11 cellular contexts compared by ENCODE assay signal in the genomic region with DNA sequence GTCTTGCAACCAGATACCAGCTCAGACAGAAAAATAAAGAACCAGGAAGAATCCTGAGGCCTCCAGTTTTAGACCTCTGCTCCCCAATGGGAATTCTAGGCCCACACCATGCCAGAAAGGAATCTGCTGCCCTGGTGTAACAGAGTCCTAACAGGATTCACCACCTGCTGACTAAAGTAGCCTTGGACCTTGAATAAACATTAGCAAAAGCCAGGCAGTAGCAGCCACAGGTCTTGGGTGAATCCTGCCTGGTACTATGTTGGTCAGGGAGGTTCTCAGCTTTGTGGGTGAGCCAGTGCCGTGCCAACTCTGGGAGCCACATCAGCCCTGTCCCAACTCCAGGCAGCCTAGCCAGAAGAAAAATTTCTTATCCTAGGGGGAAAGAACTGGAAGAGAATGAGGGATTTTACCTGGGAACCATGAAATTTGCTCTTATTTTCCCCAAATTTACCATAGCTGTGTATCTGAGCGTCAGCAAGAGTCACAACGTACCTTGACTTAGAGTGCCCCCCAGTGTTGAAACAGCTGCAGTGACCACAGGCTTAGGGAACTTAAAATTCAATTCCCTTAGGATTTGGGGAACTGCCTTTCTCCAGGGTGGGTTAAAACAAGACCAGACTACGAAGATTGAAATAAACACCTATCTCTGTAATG.
DNase-seq lines count a peak whose midpoint lies in the region; ATAC-seq and TF ChIP-seq lines count a peak whose summit lies in the region.
"Had no signal": no experiment of that assay in that cellular context is flagged by ENCODE, and none has a peak within 500 bp of the region (broad histone marks: within the 10 kb centered on the region; RNA-seq: fewer than 3 reads in every experiment).

No MANE protein-coding gene starts in this region.

- H3K9me3 ChIP-seq in upper lobe of left lung: no peaks in the 10 kb centered on the region

- H3K27me3 ChIP-seq in upper lobe of left lung: no peaks in the 10 kb centered on the region

- ATAC-seq in upper lobe of left lung (ENCODE audit: low FRiP score in 2 of 2) (no peak), GM18870 (IDR thresholded peaks at IDR 0.05; ENCODE audit: unreplicated experiment) (no peak)

- H3K27ac ChIP-seq in upper lobe of left lung: no peak overlapping the region

- DNase-seq in NOMO-1 treated with DMSO at 0.1 percent for 48 hours (lab: John Stamatoyannopoulos, UW; ENCODE audit: unreplicated experiment) (peak; percentile 21), NOMO-1 treated with dmso at 0.1 percent for 144 hours (lab: John Stamatoyannopoulos, UW; ENCODE audit: unreplicated experiment) (no peak), NAMALWA (ENCODE audit: low spot score) (peak; percentile 44), chondrocyte (ENCODE audit: low spot score) (no peak), progenitor cell of endocrine pancreas (ENCODE audit: low spot score, unreplicated experiment) (no peak), GM10266 (ENCODE audit: extremely low spot score) (no peak), upper lobe of left lung (no peak)
- DNase-seq: NCI-H1436, T1000 had no signal

- no peak overlapping the region for H3K4me3 ChIP-seq in upper lobe of left lung

- H3K27ac Mint-ChIP-seq in chondrocyte (ENCODE audit: unreplicated experiment): no peak overlapping the region
- no peak overlapping the region for H3K27ac Mint-ChIP-seq in progenitor cell of endocrine pancreas
- H3K27ac Mint-ChIP-seq: CD14-positive monocyte had no signal

- TF ChIP-seq CTCF in chondrocyte (IDR thresholded peaks at IDR 0.05) (peak; percentile 69), progenitor cell of endocrine pancreas (IDR thresholded peaks at IDR 0.05; ENCODE audit: unreplicated experiment) (peak; percentile 70), GM10266 (IDR thresholded peaks at IDR 0.05; ENCODE audit: control insufficient read depth, insufficient read depth, low read depth, missing control alignments) (no peak), upper lobe of left lung (IDR thresholded peaks at IDR 0.05) (peak in 1 of 6 experiments; percentile 8)

- no peak for TF ChIP-seq POLR2A in upper lobe of left lung (IDR thresholded peaks at IDR 0.05)

- H3K27me3 Mint-ChIP-seq in chondrocyte (ENCODE audit: low read depth) (peaks cover 7% of the 10 kb centered on the region), progenitor cell of endocrine pancreas (no peaks in the 10 kb centered on the region)

- peaks cover 9% of the 10 kb centered on the region for H3K9me3 Mint-ChIP-seq in chondrocyte (ENCODE audit: low read depth)
- H3K9me3 Mint-ChIP-seq in progenitor cell of endocrine pancreas (ENCODE audit: low read depth): peaks cover 6% of the 10 kb centered on the region

- H3K4me1 ChIP-seq in upper lobe of left lung: no peaks in the 10 kb centered on the region

- H3K36me3 ChIP-seq in upper lobe of left lung: no peaks in the 10 kb centered on the region

- no peak for TF ChIP-seq EP300 in upper lobe of left lung (IDR thresholded peaks at IDR 0.05)

- H3K4me1 Mint-ChIP-seq in chondrocyte (ENCODE audit: low read depth) (no peaks in the 10 kb centered on the region), progenitor cell of endocrine pancreas (ENCODE audit: low read depth) (no peaks in the 10 kb centered on the region)
- H3K4me1 Mint-ChIP-seq: CD14-positive monocyte had no signal

- H3K36me3 Mint-ChIP-seq in chondrocyte (ENCODE audit: low read depth): no peaks in the 10 kb centered on the region
- no peaks in the 10 kb centered on the region for H3K36me3 Mint-ChIP-seq in progenitor cell of endocrine pancreas (ENCODE audit: insufficient read depth)
- H3K36me3 Mint-ChIP-seq: CD14-positive monocyte had no signal

- H3K4me3 Mint-ChIP-seq in chondrocyte (ENCODE audit: unreplicated experiment): no peak overlapping the region
- H3K4me3 Mint-ChIP-seq in progenitor cell of endocrine pancreas (ENCODE audit: low read depth): no peak overlapping the region
- H3K4me3 Mint-ChIP-seq: CD14-positive monocyte had no signal

- 64 to 83% methylated on average over 4 of the region's 4 CpGs for WGBS in upper lobe of left lung, 2 donors

Comparison
In these comparisons a context has a peak if more than half of its experiments do, and no peak if none do; other contexts are left out.
1. DNase-seq: peak in NOMO-1 treated with DMSO at 0.1 percent for 48 hours (single experiment) and NAMALWA (single experiment); none in NOMO-1 treated with dmso at 0.1 percent for 144 hours (single experiment), chondrocyte (single experiment), progenitor cell of endocrine pancreas (single experiment), GM10266 (single experiment) and upper lobe of left lung (0 of 2).